Comparison of ENCODE assay signal across 10 cellular contexts in the genomic region with DNA sequence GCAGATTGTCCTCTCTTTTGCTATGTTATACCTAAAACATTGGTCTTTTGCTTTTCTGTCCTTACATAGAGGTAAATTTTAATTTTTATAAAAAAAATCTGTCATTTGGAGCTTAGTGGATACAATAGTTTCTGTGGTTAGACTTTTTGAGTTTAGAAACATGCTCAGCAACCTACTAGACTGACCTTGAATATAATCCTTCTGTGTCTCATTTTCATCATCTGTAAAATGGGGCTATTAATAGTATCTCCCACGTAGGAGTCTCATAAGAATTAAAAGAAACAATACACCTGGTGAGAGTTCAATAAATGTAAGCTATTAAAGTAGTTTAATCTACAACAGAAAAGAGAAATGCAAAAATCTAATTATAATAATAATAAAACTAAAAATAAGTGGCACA. TPM values are rescaled to one million over a fixed set of nuclear protein-coding genes. Genes with fewer than 3 reads are reported as not detected.
"Had no signal": no experiment of that assay in that cellular context is flagged by ENCODE, and none has a peak within 500 bp of the region (broad histone marks: within the 10 kb centered on the region; RNA-seq: fewer than 3 reads in every experiment).

No MANE protein-coding gene starts in this region.

- H3K9me3 ChIP-seq: HAP-1 had no signal

- H3K4me1 ChIP-seq: HAP-1 had no signal

- H3K4me3 ChIP-seq: GM23248, HAP-1 had no signal

- ATAC-seq: HCT116 had no signal

- H3K27ac ChIP-seq: GM23248 had no signal

- H3K36me3 ChIP-seq: HAP-1 had no signal

- H3K4me1 Mint-ChIP-seq: IgD-negative memory B cell had no signal

- H3K9ac ChIP-seq: GM23248 had no signal

- H2AFZ ChIP-seq: GM23248 had no signal

- H3K27ac Mint-ChIP-seq: HFFc6, IgD-negative memory B cell had no signal

- DNase-seq: GM23248, GOT3, H7, HFFc6, KG1 had no signal

- H3K4me3 Mint-ChIP-seq: HFFc6, IgD-negative memory B cell had no signal

- H3K36me3 Mint-ChIP-seq: IgD-negative memory B cell had no signal

RNA-seq across cellular contexts. Expression of a gene that starts 51.0 kb away (rescaled TPM):
- total RNA-seq: GM23248, H4, H7, HFFc6, HT-29 had no signal
- polyA plus RNA-seq: GM23248, IgD-negative memory B cell had no signal
